ENCODE assay signal across 12 cellular contexts in the genomic region with DNA sequence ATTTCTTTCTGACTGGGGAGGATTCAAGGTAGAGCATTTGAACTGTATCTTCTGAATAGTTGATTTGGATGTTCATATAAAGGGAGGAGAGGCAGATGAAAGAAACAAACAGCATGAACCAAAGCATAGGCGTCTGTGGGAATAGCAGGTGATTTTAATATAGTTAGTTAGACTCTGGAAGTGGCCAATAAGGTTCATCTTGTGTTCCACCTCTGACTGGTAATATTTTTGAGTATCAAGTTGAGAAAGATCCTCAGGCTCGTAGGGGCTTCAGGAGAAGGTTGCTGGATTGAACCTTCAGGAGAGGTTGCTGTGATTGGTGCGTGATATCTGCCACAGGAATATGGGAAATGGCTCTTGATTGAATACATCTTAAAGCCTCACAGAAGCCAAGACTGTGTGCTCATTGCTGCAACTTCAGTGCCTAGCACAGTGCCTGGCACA. TPM values are rescaled to one million over a fixed set of nuclear protein-coding genes. Genes with fewer than 3 reads are reported as not detected.
DNase-seq lines count a peak whose midpoint lies in the region; ATAC-seq and TF ChIP-seq lines count a peak whose summit lies in the region.
"Had no signal": no experiment of that assay in that cellular context is flagged by ENCODE, and none has a peak within 500 bp of the region (broad histone marks: within the 10 kb centered on the region; RNA-seq: fewer than 3 reads in every experiment).

No MANE protein-coding gene starts in this region.

- peaks cover 64% of the 10 kb centered on the region for H3K36me3 Mint-ChIP-seq in stimulated activated memory B cell treated with anti-CD40 and anti-IgM and Interleukin-4, amounts not matched to agents 10 μg/mL and 1 μg/mL and 100 μg/mL, for 72 hours

- intact Hi-C loops in left ventricle myocardium superior (cut with micrococcal nuclease): no loop called here
- intact Hi-C loops in heart right ventricle (cut with DNase I): no loop called here

- no peak for TF ChIP-seq CTCF in heart right ventricle (IDR thresholded peaks at IDR 0.05)
- TF ChIP-seq CTCF in fibroblast of the aortic adventitia (IDR thresholded peaks at IDR 0.05; ENCODE audit: insufficient read depth, low read length): no peak

- H3K4me3 ChIP-seq in heart right ventricle: no peak overlapping the region
- no peak overlapping the region for H3K4me3 ChIP-seq in fibroblast of the aortic adventitia (ENCODE audit: low read depth, low read length)

- H3K27me3 ChIP-seq in heart right ventricle: no peaks in the 10 kb centered on the region

- no peak overlapping the region for H3K4me3 Mint-ChIP-seq in stimulated activated memory B cell treated with anti-CD40 and anti-IgM and Interleukin-4, amounts not matched to agents 10 μg/mL and 1 μg/mL and 100 μg/mL, for 72 hours

- no peak overlapping the region for H3K27ac ChIP-seq in heart right ventricle

- peak; percentile 8 for ATAC-seq in left ventricle myocardium superior
- ATAC-seq in heart right ventricle: no peak
- no peak; the same call in 2 of the 3 replicates for ATAC-seq in SK-N-SH treated with all-trans-retinoic acid at 6 μM for 48 hours
- no peak for ATAC-seq in stimulated activated memory B cell treated with anti-CD40 and anti-IgM and Interleukin-4, amounts not matched to agents 10 μg/mL and 1 μg/mL and 100 μg/mL, for 72 hours
- no peak for ATAC-seq in GM21528 (IDR thresholded peaks at IDR 0.05; ENCODE audit: low FRiP score, unreplicated experiment)
- ATAC-seq in HG03039 (IDR thresholded peaks at IDR 0.05; ENCODE audit: unreplicated experiment): no peak

- no peaks in the 10 kb centered on the region for H3K9me3 ChIP-seq in heart right ventricle

- no peak for DNase-seq in left ventricle myocardium superior
- DNase-seq in heart right ventricle: no peak
- DNase-seq in fibroblast of the aortic adventitia (ENCODE audit: low read depth): peak; percentile 22
- no peak for DNase-seq in putamen (ENCODE audit: low spot score)
- DNase-seq: activated CD8-positive, alpha-beta memory T cell treated with anti-CD3 and anti-CD28 coated beads, Interleukin-2, amount 50 U/mL, for 48 hours; anterior cingulate cortex; dermis blood vessel endothelial cell; stimulated activated CD4-positive, alpha-beta T cell treated with anti-CD3 and anti-CD28 coated beads, Interleukin-2, amount 100 ng/mL, for 48 hours had no signal

- H3K36me3 ChIP-seq in heart right ventricle: peaks cover 0 to 63% (median 42%) of the 10 kb centered on the region in 9 donors

- peaks cover 50% of the 10 kb centered on the region for H3K4me1 Mint-ChIP-seq in stimulated activated memory B cell treated with anti-CD40 and anti-IgM and Interleukin-4, amounts not matched to agents 10 μg/mL and 1 μg/mL and 100 μg/mL, for 72 hours

- H3K9me3 Mint-ChIP-seq in stimulated activated memory B cell treated with anti-CD40 and anti-IgM and Interleukin-4, amounts not matched to agents 10 μg/mL and 1 μg/mL and 100 μg/mL, for 72 hours: no peaks in the 10 kb centered on the region

- 94% methylated on average over 3 of the region's 3 CpGs for WGBS in heart right ventricle, 2 donors

- no peaks in the 10 kb centered on the region for H3K27me3 Mint-ChIP-seq in stimulated activated memory B cell treated with anti-CD40 and anti-IgM and Interleukin-4, amounts not matched to agents 10 μg/mL and 1 μg/mL and 100 μg/mL, for 72 hours

- H3K4me1 ChIP-seq in heart right ventricle: peaks cover 0 to 12% (median 3%) of the 10 kb centered on the region in 9 donors

- H3K27ac Mint-ChIP-seq in stimulated activated memory B cell treated with anti-CD40 and anti-IgM and Interleukin-4, amounts not matched to agents 10 μg/mL and 1 μg/mL and 100 μg/mL, for 72 hours: peak overlapping the region; percentile 47

TF ChIP-seq in SK-N-SH treated with all-trans-retinoic acid at 6 μM for 48 hours, 23 proteins besides CTCF, POLR2A, EP300 and RAD21:
- TF ChIP-seq RARB (CRISPR knock-in tag; IDR thresholded peaks at IDR 0.05) (peak; percentile 6; the same call in 1 of the 2 replicates), BACH2 (CRISPR knock-in tag; IDR thresholded peaks at IDR 0.05; ENCODE audit: borderline replicate concordance) (no peak), ESRRG (CRISPR knock-in tag; IDR thresholded peaks at IDR 0.05) (0 out of 2 replicates have a peak, but pooled peaks have one; percentile 48), ZC3H10 (CRISPR knock-in tag; IDR thresholded peaks at IDR 0.05) (peak; percentile 77), ZFP3 (CRISPR knock-in tag; IDR thresholded peaks at IDR 0.05) (no peak)
- TF ChIP-seq, protein P1, sequence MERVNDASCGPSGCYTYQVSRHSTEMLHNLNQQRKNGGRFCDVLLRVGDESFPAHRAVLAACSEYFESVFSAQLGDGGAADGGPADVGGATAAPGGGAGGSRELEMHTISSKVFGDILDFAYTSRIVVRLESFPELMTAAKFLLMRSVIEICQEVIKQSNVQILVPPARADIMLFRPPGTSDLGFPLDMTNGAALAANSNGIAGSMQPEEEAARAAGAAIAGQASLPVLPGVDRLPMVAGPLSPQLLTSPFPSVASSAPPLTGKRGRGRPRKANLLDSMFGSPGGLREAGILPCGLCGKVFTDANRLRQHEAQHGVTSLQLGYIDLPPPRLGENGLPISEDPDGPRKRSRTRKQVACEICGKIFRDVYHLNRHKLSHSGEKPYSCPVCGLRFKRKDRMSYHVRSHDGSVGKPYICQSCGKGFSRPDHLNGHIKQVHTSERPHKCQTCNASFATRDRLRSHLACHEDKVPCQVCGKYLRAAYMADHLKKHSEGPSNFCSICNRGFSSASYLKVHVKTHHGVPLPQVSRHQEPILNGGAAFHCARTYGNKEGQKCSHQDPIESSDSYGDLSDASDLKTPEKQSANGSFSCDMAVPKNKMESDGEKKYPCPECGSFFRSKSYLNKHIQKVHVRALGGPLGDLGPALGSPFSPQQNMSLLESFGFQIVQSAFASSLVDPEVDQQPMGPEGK (CRISPR knock-in tag; IDR thresholded peaks at IDR 0.05; ENCODE audit: borderline replicate concordance): peak; percentile 33; the same call in 1 of the 2 replicates
- TF ChIP-seq, protein P2, sequence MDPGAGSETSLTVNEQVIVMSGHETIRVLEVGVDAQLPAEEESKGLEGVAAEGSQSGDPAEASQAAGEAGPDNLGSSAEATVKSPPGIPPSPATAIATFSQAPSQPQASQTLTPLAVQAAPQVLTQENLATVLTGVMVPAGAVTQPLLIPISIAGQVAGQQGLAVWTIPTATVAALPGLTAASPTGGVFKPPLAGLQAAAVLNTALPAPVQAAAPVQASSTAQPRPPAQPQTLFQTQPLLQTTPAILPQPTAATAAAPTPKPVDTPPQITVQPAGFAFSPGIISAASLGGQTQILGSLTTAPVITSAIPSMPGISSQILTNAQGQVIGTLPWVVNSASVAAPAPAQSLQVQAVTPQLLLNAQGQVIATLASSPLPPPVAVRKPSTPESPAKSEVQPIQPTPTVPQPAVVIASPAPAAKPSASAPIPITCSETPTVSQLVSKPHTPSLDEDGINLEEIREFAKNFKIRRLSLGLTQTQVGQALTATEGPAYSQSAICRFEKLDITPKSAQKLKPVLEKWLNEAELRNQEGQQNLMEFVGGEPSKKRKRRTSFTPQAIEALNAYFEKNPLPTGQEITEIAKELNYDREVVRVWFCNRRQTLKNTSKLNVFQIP (CRISPR knock-in tag; IDR thresholded peaks at IDR 0.05; ENCODE audit: borderline replicate concordance, low read depth): no peak

RNA-seq across cellular contexts. Expression of a gene that starts 12.7 kb away (rescaled TPM):
- total RNA-seq in left ventricle myocardium superior (15.9 TPM), heart right ventricle (10 to 100 TPM in 9 of 10 donors, 1 to 10 TPM in 1; 7.7 to 26.2 (median 12.8) TPM), fibroblast of the aortic adventitia (ENCODE audit: low replicate concordance) (17.5 and 38.3 TPM in 2 replicates)
- polyA plus RNA-seq in heart right ventricle: 10 to 100 TPM in 1 of 2 donors, 1 to 10 TPM in 1; 5.4 to 10.5 TPM
